1 cellular context compared by ENCODE assay signal in the genomic region with DNA sequence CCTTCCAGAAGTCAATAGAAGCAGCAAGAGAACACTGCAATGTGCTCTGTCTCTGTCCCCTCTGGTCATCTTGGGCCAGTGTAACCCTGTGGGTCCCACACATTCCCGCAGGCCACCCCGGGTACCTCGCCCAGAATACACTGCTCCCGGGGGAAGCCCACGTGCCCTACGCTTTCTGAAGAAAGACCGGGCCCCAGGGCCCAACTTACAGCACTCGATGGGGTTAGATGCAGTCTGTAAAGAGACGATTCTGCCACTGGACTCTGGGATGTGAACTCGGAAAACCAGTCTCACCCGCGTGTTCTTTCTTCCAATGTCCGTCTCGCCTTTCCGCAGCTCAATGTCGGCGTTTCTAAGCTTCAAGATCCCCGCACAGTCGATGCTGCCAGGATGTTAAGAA.
TF ChIP-seq lines count a peak whose summit lies in the region.

No MANE protein-coding gene starts in this region.

TF ChIP-seq in H1, 55 proteins besides CTCF, POLR2A, EP300 and RAD21:
- no peak for TF ChIP-seq SAP30 (IDR thresholded peaks at IDR 0.05; ENCODE audit: insufficient read depth, insufficient replicate concordance, low read length)
- no peak for TF ChIP-seq TCF12 (IDR thresholded peaks at IDR 0.05; ENCODE audit: low read depth, low read length)
- no peak for TF ChIP-seq BRCA1 (IDR thresholded peaks at IDR 0.05; ENCODE audit: low read depth, low read length)
- TF ChIP-seq ZNF274 (IDR thresholded peaks at IDR 0.05; ENCODE audit: borderline replicate concordance, extremely low read depth, low read length): no peak
- no peak for TF ChIP-seq TEAD4 (IDR thresholded peaks at IDR 0.05; ENCODE audit: low read depth, low read length)
- TF ChIP-seq RBBP5 (IDR thresholded peaks at IDR 0.05; ENCODE audit: borderline replicate concordance, low read depth, low read length): no peak
- no peak for TF ChIP-seq CHD2 (IDR thresholded peaks at IDR 0.05; ENCODE audit: low read length)
- TF ChIP-seq SIN3A (conservative IDR thresholded peaks at IDR 0.05 in 1 of 2, IDR thresholded peaks at IDR 0.05 in 1 of 2; ENCODE audit: low read depth in 1 of 2, low read length in 2 of 2): no peak
